In genomic region chr4:168678751-168679366, GRCh38 we compare ENCODE assay signal across 27 cellular contexts.
A peak's percentile ranks its signal among the peaks of the same experiment; 100 is the strongest.
DNase-seq lines count a peak whose midpoint lies in the region; ATAC-seq and TF ChIP-seq lines count a peak whose summit lies in the region.
"Had no signal": no experiment of that assay in that cellular context is flagged by ENCODE, and none has a peak within 500 bp of the region (broad histone marks: within the 10 kb centered on the region; RNA-seq: fewer than 3 reads in every experiment).

No MANE protein-coding gene starts in this region.

- no peak overlapping the region for H3K27ac Mint-ChIP-seq in H9
- peak overlapping the region; percentile 16 for H3K27ac Mint-ChIP-seq in activated T-helper 1 cell treated with anti-CD3 and anti-CD28 coated beads, Interleukin-12 subunit alpha, Interleukin-12 subunit beta, Interleukin-2, Interleukin-4 antibody, amounts not matched to agents 30 ng/mL and 10 ng/mL and 1 ng/mL, durations not matched to agents 14 hours and 24 hours and 36 hours
- H3K27ac Mint-ChIP-seq in CD4-positive, alpha-beta T cell, result no peak overlapping the region
- H3K27ac Mint-ChIP-seq: activated CD4-positive, alpha-beta memory T cell treated with anti-CD3 and anti-CD28 coated beads, Interleukin-2, amount 10 ng/mL, durations not matched to agents 7 days and 5 days; CD8-positive, alpha-beta T cell; effector memory CD8-positive, alpha-beta T cell had no signal

- no peak overlapping the region for H2BK120ac ChIP-seq in H9 (ENCODE audit: low read depth, low read length, poor library complexity, severe bottlenecking)

- no peaks in the 10 kb centered on the region for H3K9me3 Mint-ChIP-seq in H9
- no peaks in the 10 kb centered on the region for H3K9me3 Mint-ChIP-seq in activated T-helper 1 cell treated with anti-CD3 and anti-CD28 coated beads, Interleukin-12 subunit alpha, Interleukin-12 subunit beta, Interleukin-2, Interleukin-4 antibody, amounts not matched to agents 30 ng/mL and 10 ng/mL and 1 ng/mL, durations not matched to agents 14 hours and 24 hours and 36 hours
- no peaks in the 10 kb centered on the region for H3K9me3 Mint-ChIP-seq in CD4-positive, alpha-beta T cell
- H3K9me3 Mint-ChIP-seq: activated CD4-positive, alpha-beta memory T cell treated with anti-CD3 and anti-CD28 coated beads, Interleukin-2, amount 10 ng/mL, durations not matched to agents 7 days and 5 days; CD8-positive, alpha-beta T cell; effector memory CD8-positive, alpha-beta T cell had no signal

- no peak overlapping the region for H2AK5ac ChIP-seq in H9 (ENCODE audit: insufficient read length, low read length)

- 0 out of 2 replicates have a peak overlapping the region, but pooled peaks have one; percentile 53 for H3K14ac ChIP-seq in H9 (ENCODE audit: insufficient read depth, low read length)

- no peaks in the 10 kb centered on the region for H3K36me3 Mint-ChIP-seq in H9 (ENCODE audit: insufficient read depth in 1 of 3, low read depth in 3 of 3)
- no peaks in the 10 kb centered on the region for H3K36me3 Mint-ChIP-seq in activated T-helper 1 cell treated with anti-CD3 and anti-CD28 coated beads, Interleukin-12 subunit alpha, Interleukin-12 subunit beta, Interleukin-2, Interleukin-4 antibody, amounts not matched to agents 30 ng/mL and 10 ng/mL and 1 ng/mL, durations not matched to agents 14 hours and 24 hours and 36 hours (ENCODE audit: low read depth)
- H3K36me3 Mint-ChIP-seq in CD4-positive, alpha-beta T cell (ENCODE audit: low read depth), result no peaks in the 10 kb centered on the region
- H3K36me3 Mint-ChIP-seq: CD8-positive, alpha-beta T cell had no signal

- CTCF ChIA-PET in CD4-positive, alpha-beta T cell (lab: Charles Lee), result no interaction called here

- no peak overlapping the region for H3K4ac ChIP-seq in H9 (ENCODE audit: low read depth, low read length)

- H4K8ac ChIP-seq in H9 (replicated peaks; ENCODE audit: insufficient read length, low read depth, low read length), result peak overlapping the region; percentile 13

- DNase-seq in H9 (no peak), lower lobe of right lung (no peak), sciatic nerve (ENCODE audit: low spot score) (no peak)
- DNase-seq in activated T-helper 1 cell treated with anti-CD3 and anti-CD28 coated beads, Interleukin-12 subunit alpha, Interleukin-12 subunit beta, Interleukin-2, Interleukin-4 antibody, amounts not matched to agents 30 ng/mL and 10 ng/mL and 1 ng/mL, durations not matched to agents 14 hours and 24 hours and 36 hours (ENCODE audit: low spot score), result no peak
- no peak for DNase-seq in CD4-positive, alpha-beta T cell
- DNase-seq: activated CD4-positive, alpha-beta memory T cell treated with anti-CD3 and anti-CD28 coated beads, Interleukin-2, amount 10 ng/mL, durations not matched to agents 7 days and 5 days; activated gamma-delta T cell; brain microvascular endothelial cell; CD8-positive, alpha-beta T cell; colonic mucosa; effector memory CD8-positive, alpha-beta T cell; foreskin melanocyte; GOT3; Kasumi-1; NCI-H1694; NCI-H2171 treated with DMSO at 0.1 percent for 48 hours; NCI-H524 treated with DMSO at 0.1 percent for 48 hours; NK-92 treated with Interleukin-12 subunit alpha and Interleukin-12 subunit beta, amount 100 ng/mL, for 24 hours; spleen; stimulated activated CD4-positive, alpha-beta T cell treated with anti-CD3 and anti-CD28 coated beads, Interleukin-4, amount 100 ng/mL, for 1 hour; stimulated activated naive CD4-positive, alpha-beta T cell; thyroid gland had no signal

- no peak overlapping the region for H3T11ph ChIP-seq in H9 (ENCODE audit: low read length)

- H3K4me1 ChIP-seq in H9 (ENCODE audit: insufficient read depth, low read length) (no peaks in the 10 kb centered on the region), lower lobe of right lung (peaks cover 7% of the 10 kb centered on the region)
- H3K4me1 ChIP-seq: colonic mucosa, spleen had no signal

- H2AFZ ChIP-seq in H9 (ENCODE audit: low read length), result no peak overlapping the region

- H2BK12ac ChIP-seq in H9 (ENCODE audit: insufficient read length, low read depth, low read length), result no peak overlapping the region

- no peak overlapping the region for H3K56ac ChIP-seq in H9 (ENCODE audit: insufficient read length, low read depth, low read length)

- no peaks in the 10 kb centered on the region for H3K36me3 ChIP-seq in lower lobe of right lung
- H3K36me3 ChIP-seq: brain microvascular endothelial cell, colonic mucosa, neutrophil, spleen, thyroid gland had no signal

- ATAC-seq in lower lobe of right lung (peak; percentile 12 to 47), sciatic nerve (peak; percentile 41), HG03175 (IDR thresholded peaks at IDR 0.05; ENCODE audit: unreplicated experiment) (no peak), HG03135 (IDR thresholded peaks at IDR 0.05; ENCODE audit: unreplicated experiment) (no peak)
- ATAC-seq in CD4-positive, alpha-beta T cell (ENCODE audit: poor library complexity), result no peak
- ATAC-seq: activated CD4-positive, CD25-positive, alpha-beta regulatory T cell treated with anti-CD3 and anti-CD28 coated beads, Interleukin-2, amount 50 U/mL, for 24 hours; CD8-positive, alpha-beta T cell; effector memory CD8-positive, alpha-beta T cell had no signal

- H3K23ac ChIP-seq in H9 (ENCODE audit: insufficient read length, low read depth, low read length), result no peak overlapping the region

- H3K27ac ChIP-seq in H9 (ENCODE audit: insufficient read length, low read depth, low read length) (no peak overlapping the region), lower lobe of right lung (no peak overlapping the region)
- H3K27ac ChIP-seq in CD4-positive, alpha-beta T cell (ENCODE audit: low read depth, low read length), result no peak overlapping the region
- H3K27ac ChIP-seq: brain microvascular endothelial cell, colonic mucosa, esophagus muscularis mucosa, neutrophil, spleen, thyroid gland had no signal

- 100% methylated on average over 3 of the region's 8 CpGs for WGBS in H9 (ENCODE audit: extremely low coverage, insufficient read length, low lambda C conversion rate)

- H3K4me3 ChIP-seq in lower lobe of right lung, result no peak overlapping the region
- H3K4me3 ChIP-seq: colonic mucosa, esophagus muscularis mucosa, spleen, thyroid gland had no signal

- H3K9me3 ChIP-seq in H9 (ENCODE audit: control insufficient read depth, low read depth, low read length), result no peaks in the 10 kb centered on the region
- H3K9me3 ChIP-seq in lower lobe of right lung, result no peaks in the 10 kb centered on the region
- H3K9me3 ChIP-seq in CD4-positive, alpha-beta T cell (ENCODE audit: control insufficient read depth, low read length), result no peaks in the 10 kb centered on the region
- H3K9me3 ChIP-seq: colonic mucosa, esophagus muscularis mucosa, neutrophil, spleen, thyroid gland had no signal

- H3K9ac ChIP-seq in H9 (ENCODE audit: extremely low read depth, insufficient read length, low read length), result no peak overlapping the region

- H3K79me1 ChIP-seq in H9 (ENCODE audit: insufficient read depth, low read depth, low read length, poor library complexity, severe bottlenecking), result no peaks in the 10 kb centered on the region

- H3K27me3 ChIP-seq in H9 (ENCODE audit: insufficient read depth, low read length) (no peaks in the 10 kb centered on the region), lower lobe of right lung (ENCODE audit: low read depth) (no peaks in the 10 kb centered on the region)
- H3K27me3 ChIP-seq in CD4-positive, alpha-beta T cell (ENCODE audit: control insufficient read depth, insufficient read depth, low read length), result no peaks in the 10 kb centered on the region
- H3K27me3 ChIP-seq: brain microvascular endothelial cell, colonic mucosa, esophagus muscularis mucosa, neutrophil, spleen, thyroid gland had no signal

- no peak overlapping the region for H3K18ac ChIP-seq in H9 (ENCODE audit: insufficient read length, low read depth, low read length)

- TF ChIP-seq CTCF in H9 (conservative IDR thresholded peaks at IDR 0.05) (no peak), lower lobe of right lung (IDR thresholded peaks at IDR 0.05) (no peak)
- no peak for TF ChIP-seq CTCF in CD4-positive, alpha-beta T cell (IDR thresholded peaks at IDR 0.05)

- H3K4me2 ChIP-seq in H9 (ENCODE audit: insufficient read depth, insufficient read length, low read length), result no peak overlapping the region

- peaks cover 0 to 6% of the 10 kb centered on the region in 2 experiments; a peak in 2 of 4 replicates for H3K4me1 Mint-ChIP-seq in H9
- H3K4me1 Mint-ChIP-seq in activated T-helper 1 cell treated with anti-CD3 and anti-CD28 coated beads, Interleukin-12 subunit alpha, Interleukin-12 subunit beta, Interleukin-2, Interleukin-4 antibody, amounts not matched to agents 30 ng/mL and 10 ng/mL and 1 ng/mL, durations not matched to agents 14 hours and 24 hours and 36 hours (ENCODE audit: low read depth), result no peaks in the 10 kb centered on the region
- no peaks in the 10 kb centered on the region for H3K4me1 Mint-ChIP-seq in CD4-positive, alpha-beta T cell (ENCODE audit: low read depth)
- H3K4me1 Mint-ChIP-seq: activated CD4-positive, alpha-beta memory T cell treated with anti-CD3 and anti-CD28 coated beads, Interleukin-2, amount 10 ng/mL, durations not matched to agents 7 days and 5 days had no signal

- no peak overlapping the region for H2BK5ac ChIP-seq in H9 (ENCODE audit: insufficient read length, low read length)

- no peaks in the 10 kb centered on the region for H3K27me3 Mint-ChIP-seq in H9 (ENCODE audit: low read depth)
- peaks cover 2% of the 10 kb centered on the region for H3K27me3 Mint-ChIP-seq in activated T-helper 1 cell treated with anti-CD3 and anti-CD28 coated beads, Interleukin-12 subunit alpha, Interleukin-12 subunit beta, Interleukin-2, Interleukin-4 antibody, amounts not matched to agents 30 ng/mL and 10 ng/mL and 1 ng/mL, durations not matched to agents 14 hours and 24 hours and 36 hours (ENCODE audit: insufficient read depth)
- no peaks in the 10 kb centered on the region for H3K27me3 Mint-ChIP-seq in CD4-positive, alpha-beta T cell
- H3K27me3 Mint-ChIP-seq: activated CD4-positive, alpha-beta memory T cell treated with anti-CD3 and anti-CD28 coated beads, Interleukin-2, amount 10 ng/mL, durations not matched to agents 7 days and 5 days had no signal

- H4K20me1 ChIP-seq in H9 (ENCODE audit: control insufficient read depth, insufficient read depth, insufficient read length), result no peaks in the 10 kb centered on the region

- peak overlapping the region; percentile 73 for H4K5ac ChIP-seq in H9 (ENCODE audit: insufficient read length, low read depth, low read length)

- POLR2A ChIA-PET in CD4-positive, alpha-beta T cell (lab: Charles Lee), result no interaction called here

- no peak overlapping the region for H4K91ac ChIP-seq in H9 (ENCODE audit: insufficient read length, low read depth, low read length)

- H3K4me3 Mint-ChIP-seq in H9, result no peak overlapping the region
- no peak overlapping the region for H3K4me3 Mint-ChIP-seq in activated T-helper 1 cell treated with anti-CD3 and anti-CD28 coated beads, Interleukin-12 subunit alpha, Interleukin-12 subunit beta, Interleukin-2, Interleukin-4 antibody, amounts not matched to agents 30 ng/mL and 10 ng/mL and 1 ng/mL, durations not matched to agents 14 hours and 24 hours and 36 hours
- no peak overlapping the region for H3K4me3 Mint-ChIP-seq in CD4-positive, alpha-beta T cell
- H3K4me3 Mint-ChIP-seq: activated CD4-positive, alpha-beta memory T cell treated with anti-CD3 and anti-CD28 coated beads, Interleukin-2, amount 10 ng/mL, durations not matched to agents 7 days and 5 days; CD8-positive, alpha-beta T cell; effector memory CD8-positive, alpha-beta T cell had no signal

- H3K23me2 ChIP-seq in H9 (ENCODE audit: insufficient read length, low read depth, low read length, poor library complexity, severe bottlenecking), result no peaks in the 10 kb centered on the region

- intact Hi-C loops in activated T-helper 1 cell treated with anti-CD3 and anti-CD28 coated beads, Interleukin-12 subunit alpha, Interleukin-12 subunit beta, Interleukin-2, Interleukin-4 antibody, amounts not matched to agents 30 ng/mL and 10 ng/mL and 1 ng/mL, durations not matched to agents 14 hours and 24 hours and 36 hours (cut with micrococcal nuclease), result no loop called here
- intact Hi-C loops in lower lobe of right lung (cut with DNase I), result no loop called here
- intact Hi-C loops in sciatic nerve (cut with DNase I), result no loop called here
- intact Hi-C loops in CD4-positive, alpha-beta T cell (cut with DNase I, micrococcal nuclease), result no loop called here

- H3K79me2 ChIP-seq in H9 (ENCODE audit: insufficient read depth, low read length), result no peaks in the 10 kb centered on the region

- no peak overlapping the region for H2BK20ac ChIP-seq in H9 (ENCODE audit: low read depth, low read length, poor library complexity, severe bottlenecking)

- no peak overlapping the region for H2BK15ac ChIP-seq in H9 (ENCODE audit: low read depth, low read length)

Comparison
In these comparisons a context has a peak if more than half of its experiments do, and no peak if none do; other contexts are left out.
1. ATAC-seq: peak in lower lobe of right lung (2 of 2) and sciatic nerve (single experiment); none in HG03175 (single experiment), CD4-positive, alpha-beta T cell (single experiment) and HG03135 (single experiment).